In genomic region chr11:134022748-134023147, GRCh38 we compare ENCODE assay signal across 23 cellular contexts.
DNase-seq lines count a peak whose midpoint lies in the region; ATAC-seq and TF ChIP-seq lines count a peak whose summit lies in the region.
"Had no signal": no experiment of that assay in that cellular context is flagged by ENCODE, and none has a peak within 500 bp of the region (broad histone marks: within the 10 kb centered on the region; RNA-seq: fewer than 3 reads in every experiment).

No MANE protein-coding gene starts in this region.

- no peak for ATAC-seq in GM19328 (IDR thresholded peaks at IDR 0.05; ENCODE audit: unreplicated experiment)
- ATAC-seq in GM21723 (IDR thresholded peaks at IDR 0.05; ENCODE audit: unreplicated experiment): no peak
- ATAC-seq: HepG2, K562, Panc1 had no signal

- H3K36me3 ChIP-seq in HEK293 (ENCODE audit: control insufficient read depth in 2 of 2, insufficient read depth in 1 of 2, low read length in 2 of 2): no peaks in the 10 kb centered on the region
- H3K36me3 ChIP-seq: SJSA1 had no signal

- H3K9me3 ChIP-seq in HEK293 (ENCODE audit: control insufficient read depth, insufficient read depth, low read depth, low read length): no peaks in the 10 kb centered on the region
- H3K9me3 ChIP-seq: SJSA1 had no signal

- CTCF ChIA-PET in HEK293 (lab: Yijun Ruan, JAX): interaction anchor here (0.7 kb wide), 1 partner anchor 96 kb away, joined by 3 read pairs; no protein-coding TSS in a partner anchor

- H3K4me3 ChIP-seq in HEK293 (ENCODE audit: low read depth, low read length): no peak overlapping the region
- H3K4me3 ChIP-seq: GM23248, K562, SJSA1 had no signal

- no peaks in the 10 kb centered on the region for H3K4me1 ChIP-seq in HEK293 (ENCODE audit: control insufficient read depth, insufficient read depth, low read length)
- H3K4me1 ChIP-seq: SJSA1 had no signal

- peak; percentile 56 for DNase-seq in NCI-H1092 treated with DMSO at 0.1 percent for 48 hours (lab: John Stamatoyannopoulos, UW)
- no peak for DNase-seq in NCI-H1092 (lab: John Stamatoyannopoulos, UW)
- peak; percentile 60 for DNase-seq in NCI-H2107 treated with DMSO at 0.1 percent for 48 hours (lab: John Stamatoyannopoulos, UW; ENCODE audit: unreplicated experiment)
- DNase-seq in SHP77 (lab: John Stamatoyannopoulos, UW): peak; percentile 43 to 53
- DNase-seq: AML-193; C1 segment of cervical spinal cord; Calu3; CD8-positive, alpha-beta memory T cell; GM23248; H9; MM.1S; NCI-H1048; NCI-H2171; NK-92 treated with Interleukin-12 subunit alpha and Interleukin-12 subunit beta, amount 100 ng/mL, for 24 hours; T-helper 9 cell had no signal

- no peak for TF ChIP-seq CTCF in HEK293 (tag by site-specific recombination; IDR thresholded peaks at IDR 0.05)

- no peak overlapping the region for H3K27ac ChIP-seq in HEK293 (ENCODE audit: extremely low read depth, low read depth, low read length)
- H3K27ac ChIP-seq: GM23248, HL-60, SJSA1 had no signal

- POLR2A ChIA-PET in HEK293 (lab: Yijun Ruan, JAX): no interaction called here

TF ChIP-seq in HEK293, 187 proteins besides CTCF, POLR2A, EP300 and RAD21:
- TF ChIP-seq, protein P1, sequence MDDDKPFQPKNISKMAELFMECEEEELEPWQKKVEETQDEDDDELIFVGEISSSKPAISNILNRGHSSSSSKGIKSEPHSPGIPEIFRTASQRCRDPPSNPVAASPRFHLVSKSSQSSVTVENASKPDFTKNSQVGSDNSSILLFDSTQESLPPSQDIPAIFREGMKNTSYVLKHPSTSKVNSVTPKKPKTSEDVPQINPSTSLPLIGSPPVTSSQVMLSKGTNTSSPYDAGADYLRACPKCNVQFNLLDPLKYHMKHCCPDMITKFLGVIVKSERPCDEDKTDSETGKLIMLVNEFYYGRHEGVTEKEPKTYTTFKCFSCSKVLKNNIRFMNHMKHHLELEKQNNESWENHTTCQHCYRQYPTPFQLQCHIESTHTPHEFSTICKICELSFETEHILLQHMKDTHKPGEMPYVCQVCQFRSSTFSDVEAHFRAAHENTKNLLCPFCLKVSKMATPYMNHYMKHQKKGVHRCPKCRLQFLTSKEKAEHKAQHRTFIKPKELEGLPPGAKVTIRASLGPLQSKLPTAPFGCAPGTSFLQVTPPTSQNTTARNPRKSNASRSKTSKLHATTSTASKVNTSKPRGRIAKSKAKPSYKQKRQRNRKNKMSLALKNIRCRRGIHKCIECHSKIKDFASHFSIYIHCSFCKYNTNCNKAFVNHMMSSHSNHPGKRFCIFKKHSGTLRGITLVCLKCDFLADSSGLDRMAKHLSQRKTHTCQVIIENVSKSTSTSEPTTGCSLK (tag by site-specific recombination; IDR thresholded peaks at IDR 0.05): no peak
- TF ChIP-seq GLIS1 (tag by site-specific recombination; IDR thresholded peaks at IDR 0.05) (peak; percentile 81), ZBTB7A (tag by site-specific recombination; IDR thresholded peaks at IDR 0.05; ENCODE audit: low read depth) (no peak)
